9 cellular contexts compared by ENCODE assay signal in the genomic region with DNA sequence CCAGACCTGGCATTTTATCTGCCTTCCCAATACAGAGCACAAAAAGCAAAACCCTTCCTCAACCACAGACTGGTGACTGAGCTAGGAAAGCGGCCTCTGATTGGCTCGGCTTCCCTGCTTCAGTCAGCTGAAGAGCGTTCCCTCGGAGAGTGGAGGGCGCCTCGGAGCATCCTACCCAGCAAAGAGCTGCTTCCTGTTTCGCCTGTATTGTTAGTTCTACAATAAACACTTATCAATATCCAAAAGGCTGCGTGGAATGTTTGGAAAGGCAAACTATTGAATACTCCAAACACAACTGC.
A peak's percentile ranks its signal among the peaks of the same experiment; 100 is the strongest.
DNase-seq lines count a peak whose midpoint lies in the region; ATAC-seq, FAIRE-seq and TF ChIP-seq lines count a peak whose summit lies in the region.
"Had no signal": no experiment of that assay in that cellular context is flagged by ENCODE, and none has a peak within 500 bp of the region (broad histone marks: within the 10 kb centered on the region; RNA-seq: fewer than 3 reads in every experiment).

No MANE protein-coding gene starts in this region.

- no peaks in the 10 kb centered on the region for H3K27me3 ChIP-seq in H1 (replicated peaks in 1 of 4; ENCODE audit: control insufficient read depth in 3 of 4, extremely low read depth in 1 of 4, insufficient read depth in 3 of 4, low read length in 3 of 4)

- H3K18ac ChIP-seq in H1 (ENCODE audit: extremely low read depth, low read length), result no peak overlapping the region

- no peak for ATAC-seq in stimulated activated effector memory CD8-positive, alpha-beta T cell treated with anti-CD3 and anti-CD28 coated beads, Interleukin-12 subunit alpha, Interleukin-12 subunit beta, amount 100 ng/mL, for 72 hours
- no peak for ATAC-seq in GM18520 (IDR thresholded peaks at IDR 0.05; ENCODE audit: unreplicated experiment)

- H4K8ac ChIP-seq in H1 (ENCODE audit: extremely low read depth, insufficient read depth, low read length), result no peak overlapping the region

- H2BK5ac ChIP-seq in H1 (ENCODE audit: low read depth, low read length), result no peak overlapping the region

- H3K4me3 Mint-ChIP-seq in nephron progenitor cell, result peak overlapping the region; percentile 77
- H3K4me3 Mint-ChIP-seq in stimulated activated effector memory CD8-positive, alpha-beta T cell treated with anti-CD3 and anti-CD28 coated beads, Interleukin-12 subunit alpha, Interleukin-12 subunit beta, amount 100 ng/mL, for 72 hours, result no peak overlapping the region
- H3K4me3 Mint-ChIP-seq: dendritic cell treated with granulocyte-macrophage colony-stimulating factor and Interleukin-4, amounts not matched to agents 40 ng/mL and 50 ng/mL, for 4 days had no signal

- H3K27ac Mint-ChIP-seq in nephron progenitor cell, result peak overlapping the region; percentile 62
- no peak overlapping the region for H3K27ac Mint-ChIP-seq in stimulated activated effector memory CD8-positive, alpha-beta T cell treated with anti-CD3 and anti-CD28 coated beads, Interleukin-12 subunit alpha, Interleukin-12 subunit beta, amount 100 ng/mL, for 72 hours
- H3K27ac Mint-ChIP-seq: dendritic cell treated with granulocyte-macrophage colony-stimulating factor and Interleukin-4, amounts not matched to agents 40 ng/mL and 50 ng/mL, for 4 days had no signal

- H3K4me1 Mint-ChIP-seq in nephron progenitor cell, result peaks cover 74% of the 10 kb centered on the region
- H3K4me1 Mint-ChIP-seq in stimulated activated effector memory CD8-positive, alpha-beta T cell treated with anti-CD3 and anti-CD28 coated beads, Interleukin-12 subunit alpha, Interleukin-12 subunit beta, amount 100 ng/mL, for 72 hours, result peaks cover 4% of the 10 kb centered on the region

- H3K79me2 ChIP-seq in H1 (ENCODE audit: control insufficient read depth in 1 of 2, insufficient read depth in 2 of 2, low read length in 2 of 2), result no peaks in the 10 kb centered on the region

- no peak overlapping the region for H4K91ac ChIP-seq in H1 (replicated peaks; ENCODE audit: insufficient read length, low read length)

- no peak overlapping the region for H3K4me3 ChIP-seq in H1 (ENCODE audit: extremely low read depth in 1 of 4, insufficient read depth in 2 of 4, low read depth in 3 of 4, low read length in 4 of 4)

- H4K5ac ChIP-seq in H1 (ENCODE audit: insufficient read length, low read depth, low read length), result no peak overlapping the region

- H3K23me2 ChIP-seq in H1 (ENCODE audit: low read depth, low read length), result no peaks in the 10 kb centered on the region

- no peaks in the 10 kb centered on the region for H3K27me3 Mint-ChIP-seq in nephron progenitor cell (ENCODE audit: low read depth, poor library complexity)
- H3K27me3 Mint-ChIP-seq: dendritic cell treated with granulocyte-macrophage colony-stimulating factor and Interleukin-4, amounts not matched to agents 40 ng/mL and 50 ng/mL, for 4 days had no signal

- no peak overlapping the region for H2BK20ac ChIP-seq in H1 (ENCODE audit: low read length)

- no peak for TF ChIP-seq RAD21 in H1 (IDR thresholded peaks at IDR 0.05 in 1 of 2, conservative IDR thresholded peaks at IDR 0.05 in 1 of 2; ENCODE audit: low read depth in 2 of 2, low read length in 2 of 2)

- H3K4me1 ChIP-seq in H1 (replicated peaks in 1 of 4; ENCODE audit: control insufficient read depth in 3 of 4, insufficient read depth in 4 of 4, low read length in 3 of 4), result peaks cover 0 to 5% (median 3%) of the 10 kb centered on the region in 4 experiments; a peak in 3 of 7 replicates

- POLR2A ChIA-PET in H1 (lab: Charles Lee; ENCODE audit: partially characterized antibody), result interaction anchor here (1.2 kb wide), 2 partner anchors 8 to 146 kb away, joined by 3 read pairs; a partner anchor contains a TSS

- no peak for TF ChIP-seq EP300 in H1 (IDR thresholded peaks at IDR 0.05; ENCODE audit: borderline replicate concordance in 1 of 2, low read depth in 2 of 2, low read length in 2 of 2)

- H3K9me3 ChIP-seq in H1 (ENCODE audit: insufficient read depth in 2 of 2, low read depth in 1 of 2, low read length in 1 of 2), result no peaks in the 10 kb centered on the region

- FAIRE-seq in GM18507 (lab: Jason Lieb, UNC) (peak; percentile 61), H1 (lab: Jason Lieb, UNC) (no peak)

- H3K23ac ChIP-seq in H1 (ENCODE audit: insufficient read length), result no peak overlapping the region

- H2BK12ac ChIP-seq in H1 (ENCODE audit: low read depth, low read length), result no peak overlapping the region

- H2AFZ ChIP-seq in H1 (ENCODE audit: low read length), result peak overlapping the region; percentile 99

- H3K14ac ChIP-seq in H1 (ENCODE audit: insufficient read length), result no peak overlapping the region

- no peak overlapping the region for H2BK120ac ChIP-seq in H1 (replicated peaks; ENCODE audit: low read depth, low read length)

- no peaks in the 10 kb centered on the region for H4K20me1 ChIP-seq in H1 (replicated peaks in 1 of 2; ENCODE audit: control insufficient read depth in 1 of 2, insufficient read depth in 2 of 2, low read length in 2 of 2)

- no peaks in the 10 kb centered on the region for H3K36me3 ChIP-seq in H1 (ENCODE audit: control insufficient read depth in 2 of 4, insufficient read depth in 4 of 4, low read length in 3 of 4)

- H3K9me3 Mint-ChIP-seq in nephron progenitor cell, result peaks cover 7% of the 10 kb centered on the region
- no peaks in the 10 kb centered on the region for H3K9me3 Mint-ChIP-seq in stimulated activated effector memory CD8-positive, alpha-beta T cell treated with anti-CD3 and anti-CD28 coated beads, Interleukin-12 subunit alpha, Interleukin-12 subunit beta, amount 100 ng/mL, for 72 hours
- H3K9me3 Mint-ChIP-seq: dendritic cell treated with granulocyte-macrophage colony-stimulating factor and Interleukin-4, amounts not matched to agents 40 ng/mL and 50 ng/mL, for 4 days had no signal

- H3K79me1 ChIP-seq in H1 (ENCODE audit: low read depth, low read length), result no peaks in the 10 kb centered on the region

- no peak overlapping the region for H3K56ac ChIP-seq in H1 (replicated peaks; ENCODE audit: insufficient read length, low read depth, low read length)

- no peak for TF ChIP-seq POLR2A in H1 (IDR thresholded peaks at IDR 0.05; ENCODE audit: control extremely low read depth in 1 of 2, low read depth in 2 of 2, low read length in 2 of 2)

- no peak overlapping the region for H3K4ac ChIP-seq in H1 (replicated peaks; ENCODE audit: insufficient read length, low read depth, low read length)

- peaks cover 19% of the 10 kb centered on the region for H3K36me3 Mint-ChIP-seq in nephron progenitor cell (ENCODE audit: low read depth)
- H3K36me3 Mint-ChIP-seq in stimulated activated effector memory CD8-positive, alpha-beta T cell treated with anti-CD3 and anti-CD28 coated beads, Interleukin-12 subunit alpha, Interleukin-12 subunit beta, amount 100 ng/mL, for 72 hours, result no peaks in the 10 kb centered on the region

- WGBS in H1 (ENCODE audit: extremely low coverage in 1 of 2, insufficient coverage in 1 of 2, insufficient read length in 1 of 2, insufficient replicate concordance in 2 of 2, low coverage in 1 of 2, low lambda C conversion rate in 2 of 2, missing lambda C conversion rate in 1 of 2), 2 experiments, result 48% methylated on average over 8 of the region's 8 CpGs; no CpG with 5 or more reads in 1 of the 2 experiments

- no peak for TF ChIP-seq CTCF in H1 (IDR thresholded peaks at IDR 0.05; ENCODE audit: control extremely low read depth in 1 of 3, insufficient read depth in 1 of 3, low read depth in 1 of 3, low read length in 3 of 3)
- no peak for TF ChIP-seq CTCF in nephron progenitor cell (IDR thresholded peaks at IDR 0.05)

- H3K27ac ChIP-seq in H1 (ENCODE audit: low read depth, low read length), result no peak overlapping the region

- DNase-seq in GM18507 (ENCODE audit: extremely low spot score, insufficient read length, low read depth), result no peak
- peak; percentile 34 for DNase-seq in NCI-H510A (lab: John Stamatoyannopoulos, UW)
- peak; percentile 7 to 55 for DNase-seq in H1 (ENCODE audit: low read depth in 1 of 2, low spot score in 2 of 2)
- peak; percentile 38 for DNase-seq in nephron progenitor cell
- DNase-seq in NCI-H2196 (lab: John Stamatoyannopoulos, UW; ENCODE audit: unreplicated experiment), result no peak
- no peak for DNase-seq in stimulated activated effector memory CD8-positive, alpha-beta T cell treated with anti-CD3 and anti-CD28 coated beads, Interleukin-12 subunit alpha, Interleukin-12 subunit beta, amount 100 ng/mL, for 72 hours (ENCODE audit: low spot score in 2 of 2)
- no peak for DNase-seq in activated CD4-positive, CD25-positive, alpha-beta regulatory T cell (lab: John Stamatoyannopoulos, UW)

- H2BK15ac ChIP-seq in H1 (ENCODE audit: low read length), result no peak overlapping the region

- H2AK5ac ChIP-seq in H1 (ENCODE audit: low read depth, low read length), result no peak overlapping the region

- H3K9ac ChIP-seq in H1 (replicated peaks in 1 of 4; ENCODE audit: extremely low read depth in 1 of 4, low read depth in 3 of 4, low read length in 3 of 4), result no peak overlapping the region; a peak in 1 of 7 replicates

- CTCF ChIA-PET in H1 (lab: Charles Lee; ENCODE audit: partially characterized antibody), result interaction anchor here (0.8 to 3.1 kb wide), 9 partner anchors 10 to 442 kb away, joined by 3 to 16 read pairs (median 7); no protein-coding TSS in a partner anchor

- H3K4me2 ChIP-seq in H1 (ENCODE audit: insufficient read depth in 1 of 2, low read depth in 2 of 2, low read length in 2 of 2), result no peak overlapping the region

TF ChIP-seq in H1, 55 proteins besides CTCF, POLR2A, EP300 and RAD21 (continues in another document):
- TF ChIP-seq HDAC2 (IDR thresholded peaks at IDR 0.05; ENCODE audit: borderline replicate concordance in 1 of 2, low read depth in 2 of 2, low read length in 2 of 2) (no peak), KDM4A (IDR thresholded peaks at IDR 0.05; ENCODE audit: low read depth, low read length, severe bottlenecking) (no peak), BCL11A (IDR thresholded peaks at IDR 0.05; ENCODE audit: low read depth in 2 of 2, low read length in 2 of 2) (no peak), EGR1 (IDR thresholded peaks at IDR 0.05; ENCODE audit: borderline replicate concordance, low read depth, low read length) (no peak), SIN3A (conservative IDR thresholded peaks at IDR 0.05 in 1 of 2, IDR thresholded peaks at IDR 0.05 in 1 of 2; ENCODE audit: low read depth in 1 of 2, low read length in 2 of 2) (no peak), TBP (IDR thresholded peaks at IDR 0.05; ENCODE audit: low read depth, low read length) (0 out of 2 replicates have a peak, but pooled peaks have one; percentile 22), TEAD4 (IDR thresholded peaks at IDR 0.05; ENCODE audit: low read depth, low read length) (no peak)
- TF ChIP-seq, protein P1, sequence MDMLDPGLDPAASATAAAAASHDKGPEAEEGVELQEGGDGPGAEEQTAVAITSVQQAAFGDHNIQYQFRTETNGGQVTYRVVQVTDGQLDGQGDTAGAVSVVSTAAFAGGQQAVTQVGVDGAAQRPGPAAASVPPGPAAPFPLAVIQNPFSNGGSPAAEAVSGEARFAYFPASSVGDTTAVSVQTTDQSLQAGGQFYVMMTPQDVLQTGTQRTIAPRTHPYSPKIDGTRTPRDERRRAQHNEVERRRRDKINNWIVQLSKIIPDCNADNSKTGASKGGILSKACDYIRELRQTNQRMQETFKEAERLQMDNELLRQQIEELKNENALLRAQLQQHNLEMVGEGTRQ (IDR thresholded peaks at IDR 0.05; ENCODE audit: low read length), result peak; percentile 20; the same call in 1 of the 2 replicates

Comparison
In these comparisons a context has a peak if more than half of its experiments do, and no peak if none do; other contexts are left out.
1. DNase-seq: peak in NCI-H510A (single experiment), H1 (2 of 2) and nephron progenitor cell (single experiment); none in GM18507 (single experiment), NCI-H2196 (single experiment), stimulated activated effector memory CD8-positive, alpha-beta T cell treated with anti-CD3 and anti-CD28 coated beads, Interleukin-12 subunit alpha, Interleukin-12 subunit beta, amount 100 ng/mL, for 72 hours (0 of 2) and activated CD4-positive, CD25-positive, alpha-beta regulatory T cell (0 of 4).